ENCODE assay signal across 23 cellular contexts in genomic region chr5:116614603-116614920, GRCh38. TPM values are rescaled to one million over a fixed set of nuclear protein-coding genes. Genes with fewer than 3 reads are reported as not detected.
DNase-seq lines count a peak whose midpoint lies in the region; ATAC-seq and TF ChIP-seq lines count a peak whose summit lies in the region.
"Had no signal": no experiment of that assay in that cellular context is flagged by ENCODE, and none has a peak within 500 bp of the region (broad histone marks: within the 10 kb centered on the region; RNA-seq: fewer than 3 reads in every experiment).

No MANE protein-coding gene starts in this region.

- peak; percentile 79 for ATAC-seq in body of pancreas
- no peak for ATAC-seq in activated CD4-positive, alpha-beta T cell treated with anti-CD3 and anti-CD28 coated beads for 36 hours
- no peak for ATAC-seq in sciatic nerve
- ATAC-seq: PC-3 had no signal

- no peaks in the 10 kb centered on the region for H3K9me3 Mint-ChIP-seq in activated CD4-positive, alpha-beta T cell treated with anti-CD3 and anti-CD28 coated beads for 36 hours (ENCODE audit: low read depth)

- H3K4me3 Mint-ChIP-seq in activated CD4-positive, alpha-beta T cell treated with anti-CD3 and anti-CD28 coated beads for 36 hours = no peak overlapping the region
- H3K4me3 Mint-ChIP-seq: CD4-positive, alpha-beta memory T cell had no signal

- WGBS in body of pancreas, 2 donors = 45 to 51% methylated on average over 5 of the region's 5 CpGs
- WGBS in testis, 2 donors = 79 to 93% methylated on average over 5 of the region's 5 CpGs

- intact Hi-C loops in body of pancreas (cut with DNase I) = no loop called here
- intact Hi-C loops in activated CD4-positive, alpha-beta T cell treated with anti-CD3 and anti-CD28 coated beads for 36 hours (cut with DNase I, micrococcal nuclease) = no loop called here
- intact Hi-C loops in sciatic nerve (cut with DNase I) = no loop called here
- intact Hi-C loops in testis (cut with DNase I; ENCODE audit: low total_unique reads) = no loop called here

- H3K27me3 Mint-ChIP-seq in activated CD4-positive, alpha-beta T cell treated with anti-CD3 and anti-CD28 coated beads for 36 hours = peaks cover 4% of the 10 kb centered on the region
- H3K27me3 Mint-ChIP-seq: CD4-positive, alpha-beta memory T cell had no signal

- H3K27me3 ChIP-seq in body of pancreas (no peaks in the 10 kb centered on the region), kidney epithelial cell (ENCODE audit: control insufficient read depth, insufficient read depth, low read length) (no peaks in the 10 kb centered on the region), testis (no peaks in the 10 kb centered on the region), Peyer's patch (no peaks in the 10 kb centered on the region)
- H3K27me3 ChIP-seq: BLaER1 treated with 17β-estradiol and CSF1 and Interleukin-3, amounts not matched to agents 10 nM and 100 nM had no signal

- peaks cover 3% of the 10 kb centered on the region for H3K4me1 Mint-ChIP-seq in activated CD4-positive, alpha-beta T cell treated with anti-CD3 and anti-CD28 coated beads for 36 hours
- H3K4me1 Mint-ChIP-seq: CD4-positive, alpha-beta memory T cell had no signal

- H3K4me1 ChIP-seq in body of pancreas (peaks cover 14% of the 10 kb centered on the region), testis (no peaks in the 10 kb centered on the region), Peyer's patch (no peaks in the 10 kb centered on the region)
- H3K4me1 ChIP-seq: Caco-2 had no signal

- CTCF ChIA-PET in activated CD4-positive, alpha-beta T cell treated with anti-CD3 and anti-CD28 coated beads for 36 hours (lab: Charles Lee) = interaction anchor here (0.6 kb wide), 1 partner anchor 1888 kb away, joined by 4 read pairs; no protein-coding TSS in a partner anchor

- DNase-seq in DMS53 (lab: John Stamatoyannopoulos, UW) = peak; percentile 20
- DNase-seq in DMS53 treated with DMSO at 0.1 percent for 48 hours (lab: John Stamatoyannopoulos, UW; ENCODE audit: unreplicated experiment) = no peak
- peak in 1 of 4 donors; percentile 11 for DNase-seq in body of pancreas
- peak; percentile 50 for DNase-seq in kidney epithelial cell (ENCODE audit: low read depth)
- DNase-seq in activated CD4-positive, alpha-beta T cell treated with anti-CD3 and anti-CD28 coated beads for 36 hours = no peak
- no peak for DNase-seq in sciatic nerve (ENCODE audit: low spot score)
- DNase-seq in testis = no peak
- DNase-seq in Peyer's patch = no peak
- DNase-seq: Caco-2; CD4-positive, alpha-beta memory T cell; DMS153; EL; GF-D8; Kasumi-1; NCI-H1694; NCI-H2081; NCI-H2171 treated with DMSO at 0.1 percent for 48 hours; NCI-H524 treated with DMSO at 0.1 percent for 48 hours; PC-3; SHP77 treated with DMSO at 0.1 percent for 48 hours had no signal

- no peak for TF ChIP-seq CTCF in body of pancreas (IDR thresholded peaks at IDR 0.05)
- TF ChIP-seq CTCF in kidney epithelial cell (IDR thresholded peaks at IDR 0.05; ENCODE audit: insufficient read depth, low read length, poor library complexity, severe bottlenecking) = no peak
- no peak for TF ChIP-seq CTCF in testis (IDR thresholded peaks at IDR 0.05)
- no peak for TF ChIP-seq CTCF in Peyer's patch (IDR thresholded peaks at IDR 0.05)

- peak overlapping the region in 3 of 4 donors; percentile 54 to 82 (median 78) for H3K27ac ChIP-seq in body of pancreas
- no peak overlapping the region for H3K27ac ChIP-seq in testis
- H3K27ac ChIP-seq in Peyer's patch = no peak overlapping the region
- H3K27ac ChIP-seq: 22Rv1; BLaER1 treated with 17β-estradiol and CSF1 and Interleukin-3, amounts not matched to agents 10 nM and 100 nM; RWPE1 had no signal

- no peaks in the 10 kb centered on the region for H3K36me3 Mint-ChIP-seq in activated CD4-positive, alpha-beta T cell treated with anti-CD3 and anti-CD28 coated beads for 36 hours (ENCODE audit: low read depth)
- H3K36me3 Mint-ChIP-seq: CD4-positive, alpha-beta memory T cell had no signal

- POLR2A ChIA-PET in activated CD4-positive, alpha-beta T cell treated with anti-CD3 and anti-CD28 coated beads for 36 hours (lab: Charles Lee) = no interaction called here

- H3K36me3 ChIP-seq in body of pancreas (replicated peaks in 1 of 2; ENCODE audit: insufficient read depth in 1 of 2, low read depth in 2 of 2) (no peaks in the 10 kb centered on the region), kidney epithelial cell (ENCODE audit: control insufficient read depth, insufficient read depth, low read length) (no peaks in the 10 kb centered on the region), testis (ENCODE audit: low read depth, missing control alignments) (no peaks in the 10 kb centered on the region), Peyer's patch (no peaks in the 10 kb centered on the region)
- H3K36me3 ChIP-seq: BLaER1 treated with 17β-estradiol and CSF1 and Interleukin-3, amounts not matched to agents 10 nM and 100 nM had no signal

- H3K9me3 ChIP-seq in body of pancreas (no peaks in the 10 kb centered on the region), testis (no peaks in the 10 kb centered on the region), Peyer's patch (no peaks in the 10 kb centered on the region)
- H3K9me3 ChIP-seq: BLaER1 treated with 17β-estradiol and CSF1 and Interleukin-3, amounts not matched to agents 10 nM and 100 nM; Caco-2 had no signal

- H3K4me3 ChIP-seq in body of pancreas (no peak overlapping the region), kidney epithelial cell (ENCODE audit: low read depth, low read length) (no peak overlapping the region), testis (no peak overlapping the region), Peyer's patch (no peak overlapping the region)
- H3K4me3 ChIP-seq: BLaER1 treated with 17β-estradiol and CSF1 and Interleukin-3, amounts not matched to agents 10 nM and 100 nM had no signal

- H3K27ac Mint-ChIP-seq in activated CD4-positive, alpha-beta T cell treated with anti-CD3 and anti-CD28 coated beads for 36 hours = no peak overlapping the region
- H3K27ac Mint-ChIP-seq: CD4-positive, alpha-beta memory T cell had no signal

- no peak for TF ChIP-seq POLR2A in body of pancreas (IDR thresholded peaks at IDR 0.05)
- no peak for TF ChIP-seq POLR2A in testis (IDR thresholded peaks at IDR 0.05)
- no peak for TF ChIP-seq POLR2A in Peyer's patch (IDR thresholded peaks at IDR 0.05)

RNA-seq across cellular contexts. Expression of gene SEMA6A, which starts 39.9 kb away (rescaled TPM):
- total RNA-seq in body of pancreas = 10 to 100 TPM; 18.7 to 25.1 TPM
- 6.3 and 9.2 TPM in 2 replicates for total RNA-seq in kidney epithelial cell
- total RNA-seq in activated CD4-positive, alpha-beta T cell treated with anti-CD3 and anti-CD28 coated beads for 36 hours = not detected
- total RNA-seq in sciatic nerve = 35.4 TPM
- 10 to 100 TPM; 52.0 to 67.6 TPM for total RNA-seq in testis
- 17.4 TPM for polyA plus RNA-seq in testis (ENCODE audit: insufficient read depth, low read depth, low replicate concordance)
- 100 to 1,000 TPM in 3 of 4 donors, 10 to 100 TPM in 1; 37.1 to 121 (median 111) TPM for total RNA-seq in Peyer's patch
- total RNA-seq: CD4-positive, alpha-beta memory T cell; PC-3 had no signal

Comparison
In these comparisons a context has a peak if more than half of its experiments do, and no peak if none do; other contexts are left out.
1. DNase-seq: peak in DMS53 (single experiment) and kidney epithelial cell (single experiment); none in DMS53 treated with DMSO at 0.1 percent for 48 hours (single experiment), activated CD4-positive, alpha-beta T cell treated with anti-CD3 and anti-CD28 coated beads for 36 hours (single experiment), sciatic nerve (single experiment), testis (single experiment) and Peyer's patch (0 of 3).
2. H3K27ac ChIP-seq: peak in body of pancreas (3 of 4); none in testis (0 of 2) and Peyer's patch (0 of 4).